ENCODE assay signal across 1 cellular context in genomic region chr13:32261567-32261966, GRCh38.
TF ChIP-seq lines count a peak whose summit lies in the region.

No MANE protein-coding gene starts in this region.

TF ChIP-seq in K562, 482 proteins besides CTCF, POLR2A, EP300 and RAD21 (continued from another document):
- TF ChIP-seq MEIS2 (IDR thresholded peaks at IDR 0.05; ENCODE audit: partially characterized antibody) (peak; percentile 72), TEAD4 (IDR thresholded peaks at IDR 0.05; ENCODE audit: low read length) (peak; percentile 72), TEAD4 (CRISPR knock-in tag; IDR thresholded peaks at IDR 0.05; ENCODE audit: borderline replicate concordance) (no peak), NCOA4 (IDR thresholded peaks at IDR 0.05; ENCODE audit: partially characterized antibody) (no peak), SAP30 (IDR thresholded peaks at IDR 0.05; ENCODE audit: borderline replicate concordance, insufficient read depth, low read depth, low read length, poor library complexity, severe bottlenecking) (no peak), PCBP1 (IDR thresholded peaks at IDR 0.05; ENCODE audit: low read depth, low read length, poor library complexity, severe bottlenecking) (no peak), ATF7 (IDR thresholded peaks at IDR 0.05) (0 out of 2 replicates have a peak, but pooled peaks have one; percentile 36), NRF1 (conservative IDR thresholded peaks at IDR 0.05 in 1 of 2, IDR thresholded peaks at IDR 0.05 in 1 of 2) (peak; percentile 72 to 73), TCF3 (CRISPR knock-in tag; IDR thresholded peaks at IDR 0.05) (peak; percentile 70), NR2C1 (IDR thresholded peaks at IDR 0.05) (no peak), NR2C1 (tag; IDR thresholded peaks at IDR 0.05) (no peak), STAT5B (CRISPR knock-in tag; IDR thresholded peaks at IDR 0.05) (no peak), JUN (IDR thresholded peaks at IDR 0.05; ENCODE audit: borderline replicate concordance, low read depth, low read length) (peak; percentile 78), JUN (CRISPR knock-in tag; IDR thresholded peaks at IDR 0.05; ENCODE audit: borderline replicate concordance) (no peak), KHSRP (IDR thresholded peaks at IDR 0.05) (no peak), ZSCAN29 (IDR thresholded peaks at IDR 0.05) (0 out of 2 replicates have a peak, but pooled peaks have one; percentile 46), NCOR1 (IDR thresholded peaks at IDR 0.05) (peak; percentile 63), RUNX1 (IDR thresholded peaks at IDR 0.05; ENCODE audit: low read depth) (no peak), RCOR1 (IDR thresholded peaks at IDR 0.05; ENCODE audit: borderline replicate concordance in 1 of 2, low read depth in 2 of 2, low read length in 2 of 2) (peak in 1 of 2 experiments; percentile 78; a peak in 2 of 4 replicates), PHTF2 (CRISPR knock-in tag; IDR thresholded peaks at IDR 0.05) (no peak), HMG20B (CRISPR knock-in tag; IDR thresholded peaks at IDR 0.05) (no peak), HDAC2 (IDR thresholded peaks at IDR 0.05) (0 out of 2 replicates have a peak, but pooled peaks have one; percentile 20), SOX6 (IDR thresholded peaks at IDR 0.05) (peak; percentile 30; the same call in 1 of the 2 replicates), MLX (CRISPR knock-in tag; conservative IDR thresholded peaks at IDR 0.05) (no peak), GABPA (tag; conservative IDR thresholded peaks at IDR 0.05; ENCODE audit: low read depth) (no peak), ARID1B (IDR thresholded peaks at IDR 0.05) (peak; percentile 87), MCM2 (IDR thresholded peaks at IDR 0.05; ENCODE audit: low read depth) (peak; percentile 28; the same call in 1 of the 2 replicates), COPS2 (conservative IDR thresholded peaks at IDR 0.05) (no peak), FOSL1 (tag; conservative IDR thresholded peaks at IDR 0.05) (peak; percentile 87), CBFA2T2 (conservative IDR thresholded peaks at IDR 0.05) (peak; percentile 66), POLR2AphosphoS5 (IDR thresholded peaks at IDR 0.05; ENCODE audit: control insufficient read depth, insufficient read depth, low read depth, low read length) (peak; percentile 45; the same call in 1 of the 2 replicates), KAT8 (IDR thresholded peaks at IDR 0.05; ENCODE audit: low read depth) (no peak), ZBTB33 (CRISPR knock-in tag; IDR thresholded peaks at IDR 0.05) (no peak), KDM2B (CRISPR knock-in tag; IDR thresholded peaks at IDR 0.05) (no peak), KDM5B (IDR thresholded peaks at IDR 0.05; ENCODE audit: insufficient replicate concordance, low read depth, low read length) (no peak), L3MBTL2 (IDR thresholded peaks at IDR 0.05) (0 out of 2 replicates have a peak, but pooled peaks have one; percentile 27), ZNF584 (CRISPR knock-in tag; IDR thresholded peaks at IDR 0.05; ENCODE audit: low read depth) (no peak)
- TF ChIP-seq, protein P1, sequence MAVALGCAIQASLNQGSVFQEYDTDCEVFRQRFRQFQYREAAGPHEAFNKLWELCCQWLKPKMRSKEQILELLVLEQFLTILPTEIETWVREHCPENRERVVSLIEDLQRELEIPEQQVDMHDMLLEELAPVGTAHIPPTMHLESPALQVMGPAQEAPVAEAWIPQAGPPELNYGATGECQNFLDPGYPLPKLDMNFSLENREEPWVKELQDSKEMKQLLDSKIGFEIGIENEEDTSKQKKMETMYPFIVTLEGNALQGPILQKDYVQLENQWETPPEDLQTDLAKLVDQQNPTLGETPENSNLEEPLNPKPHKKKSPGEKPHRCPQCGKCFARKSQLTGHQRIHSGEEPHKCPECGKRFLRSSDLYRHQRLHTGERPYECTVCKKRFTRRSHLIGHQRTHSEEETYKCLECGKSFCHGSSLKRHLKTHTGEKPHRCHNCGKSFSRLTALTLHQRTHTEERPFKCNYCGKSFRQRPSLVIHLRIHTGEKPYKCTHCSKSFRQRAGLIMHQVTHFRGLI (CRISPR knock-in tag; IDR thresholded peaks at IDR 0.05): no peak
- TF ChIP-seq, protein P2, sequence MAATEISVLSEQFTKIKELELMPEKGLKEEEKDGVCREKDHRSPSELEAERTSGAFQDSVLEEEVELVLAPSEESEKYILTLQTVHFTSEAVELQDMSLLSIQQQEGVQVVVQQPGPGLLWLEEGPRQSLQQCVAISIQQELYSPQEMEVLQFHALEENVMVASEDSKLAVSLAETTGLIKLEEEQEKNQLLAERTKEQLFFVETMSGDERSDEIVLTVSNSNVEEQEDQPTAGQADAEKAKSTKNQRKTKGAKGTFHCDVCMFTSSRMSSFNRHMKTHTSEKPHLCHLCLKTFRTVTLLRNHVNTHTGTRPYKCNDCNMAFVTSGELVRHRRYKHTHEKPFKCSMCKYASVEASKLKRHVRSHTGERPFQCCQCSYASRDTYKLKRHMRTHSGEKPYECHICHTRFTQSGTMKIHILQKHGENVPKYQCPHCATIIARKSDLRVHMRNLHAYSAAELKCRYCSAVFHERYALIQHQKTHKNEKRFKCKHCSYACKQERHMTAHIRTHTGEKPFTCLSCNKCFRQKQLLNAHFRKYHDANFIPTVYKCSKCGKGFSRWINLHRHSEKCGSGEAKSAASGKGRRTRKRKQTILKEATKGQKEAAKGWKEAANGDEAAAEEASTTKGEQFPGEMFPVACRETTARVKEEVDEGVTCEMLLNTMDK (IDR thresholded peaks at IDR 0.05; ENCODE audit: borderline replicate concordance, insufficient read depth, low read depth, low read length, poor library complexity, severe bottlenecking): no peak
- TF ChIP-seq, protein P3, sequence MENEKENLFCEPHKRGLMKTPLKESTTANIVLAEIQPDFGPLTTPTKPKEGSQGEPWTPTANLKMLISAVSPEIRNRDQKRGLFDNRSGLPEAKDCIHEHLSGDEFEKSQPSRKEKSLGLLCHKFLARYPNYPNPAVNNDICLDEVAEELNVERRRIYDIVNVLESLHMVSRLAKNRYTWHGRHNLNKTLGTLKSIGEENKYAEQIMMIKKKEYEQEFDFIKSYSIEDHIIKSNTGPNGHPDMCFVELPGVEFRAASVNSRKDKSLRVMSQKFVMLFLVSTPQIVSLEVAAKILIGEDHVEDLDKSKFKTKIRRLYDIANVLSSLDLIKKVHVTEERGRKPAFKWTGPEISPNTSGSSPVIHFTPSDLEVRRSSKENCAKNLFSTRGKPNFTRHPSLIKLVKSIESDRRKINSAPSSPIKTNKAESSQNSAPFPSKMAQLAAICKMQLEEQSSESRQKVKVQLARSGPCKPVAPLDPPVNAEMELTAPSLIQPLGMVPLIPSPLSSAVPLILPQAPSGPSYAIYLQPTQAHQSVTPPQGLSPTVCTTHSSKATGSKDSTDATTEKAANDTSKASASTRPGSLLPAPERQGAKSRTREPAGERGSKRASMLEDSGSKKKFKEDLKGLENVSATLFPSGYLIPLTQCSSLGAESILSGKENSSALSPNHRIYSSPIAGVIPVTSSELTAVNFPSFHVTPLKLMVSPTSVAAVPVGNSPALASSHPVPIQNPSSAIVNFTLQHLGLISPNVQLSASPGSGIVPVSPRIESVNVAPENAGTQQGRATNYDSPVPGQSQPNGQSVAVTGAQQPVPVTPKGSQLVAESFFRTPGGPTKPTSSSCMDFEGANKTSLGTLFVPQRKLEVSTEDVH (IDR thresholded peaks at IDR 0.05; ENCODE audit: low read depth, partially characterized antibody): no peak
- TF ChIP-seq, protein P4, sequence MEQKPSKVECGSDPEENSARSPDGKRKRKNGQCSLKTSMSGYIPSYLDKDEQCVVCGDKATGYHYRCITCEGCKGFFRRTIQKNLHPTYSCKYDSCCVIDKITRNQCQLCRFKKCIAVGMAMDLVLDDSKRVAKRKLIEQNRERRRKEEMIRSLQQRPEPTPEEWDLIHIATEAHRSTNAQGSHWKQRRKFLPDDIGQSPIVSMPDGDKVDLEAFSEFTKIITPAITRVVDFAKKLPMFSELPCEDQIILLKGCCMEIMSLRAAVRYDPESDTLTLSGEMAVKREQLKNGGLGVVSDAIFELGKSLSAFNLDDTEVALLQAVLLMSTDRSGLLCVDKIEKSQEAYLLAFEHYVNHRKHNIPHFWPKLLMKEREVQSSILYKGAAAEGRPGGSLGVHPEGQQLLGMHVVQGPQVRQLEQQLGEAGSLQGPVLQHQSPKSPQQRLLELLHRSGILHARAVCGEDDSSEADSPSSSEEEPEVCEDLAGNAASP (IDR thresholded peaks at IDR 0.05): no peak
- TF ChIP-seq, protein P5, sequence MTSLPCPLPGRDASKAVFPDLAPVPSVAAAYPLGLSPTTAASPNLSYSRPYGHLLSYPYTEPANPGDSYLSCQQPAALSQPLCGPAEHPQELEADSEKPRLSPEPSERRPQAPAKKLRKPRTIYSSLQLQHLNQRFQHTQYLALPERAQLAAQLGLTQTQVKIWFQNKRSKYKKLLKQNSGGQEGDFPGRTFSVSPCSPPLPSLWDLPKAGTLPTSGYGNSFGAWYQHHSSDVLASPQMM (CRISPR knock-in tag; IDR thresholded peaks at IDR 0.05): no peak
